ENCODE assay signal across 16 cellular contexts in the genomic region with DNA sequence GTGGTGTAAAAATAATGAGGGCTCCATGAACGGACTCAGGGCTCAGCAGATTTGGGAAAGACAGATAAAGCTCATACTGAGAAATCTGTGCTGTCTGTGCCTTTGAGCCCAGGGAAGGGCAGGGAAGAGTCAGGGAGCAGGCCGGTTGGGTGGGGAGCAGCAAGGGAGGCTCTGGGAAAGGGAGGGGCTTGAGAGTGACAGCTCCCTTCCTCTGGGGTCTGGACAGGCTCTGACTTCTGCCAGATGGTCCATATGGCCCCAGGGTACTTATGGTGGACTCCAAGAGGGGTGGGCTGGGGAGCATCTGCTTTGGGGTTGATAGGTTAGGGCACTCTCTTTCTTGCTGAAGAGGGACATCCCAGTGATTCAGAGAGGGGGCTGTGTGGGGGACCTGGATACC. TPM values are rescaled to one million over a fixed set of nuclear protein-coding genes. Genes with fewer than 3 reads are reported as not detected.
A peak's percentile ranks its signal among the peaks of the same experiment; 100 is the strongest.
DNase-seq lines count a peak whose midpoint lies in the region; ATAC-seq and TF ChIP-seq lines count a peak whose summit lies in the region.
"Had no signal": no experiment of that assay in that cellular context is flagged by ENCODE, and none has a peak within 500 bp of the region (broad histone marks: within the 10 kb centered on the region; RNA-seq: fewer than 3 reads in every experiment).

No MANE protein-coding gene starts in this region.

- intact Hi-C loops in MCF 10A (cut with micrococcal nuclease) (loop anchor here (10.0 kb wide), 1 partner anchor 231 kb away; no protein-coding TSS in a partner anchor), mammary epithelial cell (cut with micrococcal nuclease) (no loop called here)

- H3K36me3 Mint-ChIP-seq in MCF 10A (ENCODE audit: insufficient read depth, unreplicated experiment): peaks cover 5% of the 10 kb centered on the region
- peaks cover 8% of the 10 kb centered on the region for H3K36me3 Mint-ChIP-seq in activated naive CD4-positive, alpha-beta T cell treated with anti-CD3 and anti-CD28 coated beads, Interleukin-2, amount 10 ng/mL, durations not matched to agents 7 days and 5 days

- H3K9me3 Mint-ChIP-seq in MCF 10A (ENCODE audit: unreplicated experiment): no peaks in the 10 kb centered on the region
- H3K9me3 Mint-ChIP-seq in activated naive CD4-positive, alpha-beta T cell treated with anti-CD3 and anti-CD28 coated beads, Interleukin-2, amount 10 ng/mL, durations not matched to agents 7 days and 5 days: no peaks in the 10 kb centered on the region
- H3K9me3 Mint-ChIP-seq: activated naive CD4-positive, alpha-beta T cell treated with anti-CD3 and anti-CD28 coated beads, Interleukin-2, amount 50 U/mL, for 24 hours had no signal

- POLR2A ChIA-PET in MCF 10A (lab: Yijun Ruan, JAX): interaction anchor here (1.1 kb wide), 1 partner anchor 114 kb away, joined by 4 read pairs; no protein-coding TSS in a partner anchor

- TF ChIP-seq EP300 in upper lobe of left lung (IDR thresholded peaks at IDR 0.05): no peak

- CTCF ChIA-PET in MCF 10A (lab: Yijun Ruan, JAX) (interaction anchor here (0.9 to 2.7 kb wide), 6 partner anchors 20 to 117 kb away, joined by 3 to 24 read pairs (median 7); a partner anchor contains a TSS), mammary epithelial cell (lab: Charles Lee; ENCODE audit: low non-redundant PET) (no interaction called here)
- CTCF ChIA-PET in activated naive CD4-positive, alpha-beta T cell treated with anti-CD3 and anti-CD28 coated beads, Interleukin-2, amount 10 ng/mL, durations not matched to agents 7 days and 5 days (lab: Charles Lee): interaction anchor here (1.2 to 1.5 kb wide), 3 partner anchors 33 to 88 kb away, joined by 7 to 9 read pairs (median 8); no protein-coding TSS in a partner anchor

- H3K9ac ChIP-seq in mammary epithelial cell (ENCODE audit: insufficient read depth, low read length): no peak overlapping the region

- dilution Hi-C loops in mammary epithelial cell (cut with HindIII; ENCODE audit: low sequenced_read_pairs): no loop called here

- H3K4me1 ChIP-seq in mammary epithelial cell (ENCODE audit: insufficient read depth, low read length) (peaks cover 22% of the 10 kb centered on the region), mesodermal cell (ENCODE audit: control insufficient read depth, insufficient read depth, low read length, poor library complexity, severe bottlenecking) (peaks cover 52% of the 10 kb centered on the region), upper lobe of left lung (peaks cover 23 to 32% (median 28%) of the 10 kb centered on the region in 4 donors)

- TF ChIP-seq CTCF in MCF 10A (IDR thresholded peaks at IDR 0.05; ENCODE audit: unreplicated experiment) (no peak), mammary epithelial cell (conservative IDR thresholded peaks at IDR 0.05 in 1 of 2, IDR thresholded peaks at IDR 0.05 in 1 of 2; ENCODE audit: extremely low read depth in 1 of 2, insufficient read depth in 1 of 2, low read depth in 1 of 2, low read length in 2 of 2) (no peak), astrocyte of the spinal cord (IDR thresholded peaks at IDR 0.05; ENCODE audit: low read depth, low read length) (no peak), upper lobe of left lung (IDR thresholded peaks at IDR 0.05) (no peak)

- H3K36me3 ChIP-seq in mammary epithelial cell (ENCODE audit: insufficient read depth, low read length): no peaks in the 10 kb centered on the region
- H3K36me3 ChIP-seq in mesodermal cell (ENCODE audit: control insufficient read depth, insufficient read depth, low read length): no peaks in the 10 kb centered on the region
- H3K36me3 ChIP-seq in upper lobe of left lung: no peaks in the 10 kb centered on the region
- H3K36me3 ChIP-seq: SJCRH30 had no signal

- H3K4me3 ChIP-seq in mammary epithelial cell (replicated peaks in 1 of 3; ENCODE audit: insufficient read depth in 1 of 3, low read depth in 2 of 3, low read length in 3 of 3) (no peak overlapping the region), astrocyte of the spinal cord (ENCODE audit: low read depth, low read length) (peak overlapping the region; percentile 5), mesodermal cell (ENCODE audit: extremely low read depth, insufficient read depth, low read length, poor library complexity, severe bottlenecking) (peak overlapping the region; percentile 3), upper lobe of left lung (peak overlapping the region in 1 of 4 donors; percentile 3)
- H3K4me3 ChIP-seq: SJCRH30 had no signal

- TF ChIP-seq POLR2A in upper lobe of left lung (IDR thresholded peaks at IDR 0.05): no peak

- peak overlapping the region; percentile 52 for H3K27ac Mint-ChIP-seq in MCF 10A (ENCODE audit: low read depth, unreplicated experiment)
- no peak overlapping the region for H3K27ac Mint-ChIP-seq in activated naive CD4-positive, alpha-beta T cell treated with anti-CD3 and anti-CD28 coated beads, Interleukin-2, amount 10 ng/mL, durations not matched to agents 7 days and 5 days

- H3K4me2 ChIP-seq in mammary epithelial cell (ENCODE audit: insufficient read depth, low read depth, low read length): no peak overlapping the region

- DNase-seq in MCF 10A (ENCODE audit: unreplicated experiment) (no peak), mammary epithelial cell (no peak), astrocyte of the spinal cord (ENCODE audit: low read depth, low spot score) (no peak), upper lobe of left lung (no peak), NCI-H1417 treated with DMSO at 0.1 percent for 48 hours (lab: John Stamatoyannopoulos, UW) (no peak)
- no peak for DNase-seq in activated naive CD4-positive, alpha-beta T cell treated with anti-CD3 and anti-CD28 coated beads, Interleukin-2, amount 10 ng/mL, durations not matched to agents 7 days and 5 days
- DNase-seq: AML-193; nucleus accumbens; SJCRH30; stimulated activated CD4-positive, alpha-beta T cell treated with anti-CD3 and anti-CD28 coated beads, Interleukin-12 subunit alpha, Interleukin-12 subunit beta, amount 100 ng/mL, for 4 hours had no signal

- H3K79me2 ChIP-seq in mammary epithelial cell (ENCODE audit: insufficient read depth, low read length): no peaks in the 10 kb centered on the region

- H3K27ac ChIP-seq in mammary epithelial cell (ENCODE audit: insufficient read depth, low read depth, low read length) (no peak overlapping the region), mesodermal cell (ENCODE audit: low read depth, low read length, severe bottlenecking) (no peak overlapping the region), upper lobe of left lung (peak overlapping the region in 3 of 4 donors; percentile 26 to 87 (median 50))
- H3K27ac ChIP-seq: SJCRH30 had no signal

- in situ Hi-C loops in mammary epithelial cell (cut with MboI; ENCODE audit: low sequenced_read_pairs in 2 of 2) (loop anchor here (5.0 kb wide), 1 partner anchor 89 kb away; no protein-coding TSS in a partner anchor), astrocyte of the spinal cord (cut with HindIII; ENCODE audit: low sequenced_read_pairs) (no loop called here)

- no peaks in the 10 kb centered on the region for H3K9me3 ChIP-seq in mammary epithelial cell (replicated peaks; ENCODE audit: insufficient read depth, low read length)
- H3K9me3 ChIP-seq in mesodermal cell (ENCODE audit: control insufficient read depth, low read length): no peaks in the 10 kb centered on the region
- H3K9me3 ChIP-seq in upper lobe of left lung: no peaks in the 10 kb centered on the region
- H3K9me3 ChIP-seq: SJCRH30 had no signal

- WGBS in mammary epithelial cell (ENCODE audit: low coverage, missing lambda C conversion rate): 100% methylated on average over 2 of the region's 2 CpGs
- 66 to 90% methylated on average over 2 of the region's 2 CpGs for WGBS in mesodermal cell (ENCODE audit: insufficient coverage in 2 of 2), 2 experiments
- WGBS in upper lobe of left lung, 2 donors: 63 to 66% methylated on average over 1 to 2 of the region's 2 CpGs

- no peak overlapping the region for H3K4me3 Mint-ChIP-seq in MCF 10A (ENCODE audit: unreplicated experiment)
- H3K4me3 Mint-ChIP-seq in activated naive CD4-positive, alpha-beta T cell treated with anti-CD3 and anti-CD28 coated beads, Interleukin-2, amount 10 ng/mL, durations not matched to agents 7 days and 5 days: no peak overlapping the region
- H3K4me3 Mint-ChIP-seq: activated naive CD4-positive, alpha-beta T cell treated with anti-CD3 and anti-CD28 coated beads, Interleukin-2, amount 50 U/mL, for 24 hours had no signal

- no peak overlapping the region for H2AFZ ChIP-seq in mammary epithelial cell (ENCODE audit: low read depth, low read length)

- peaks cover 17% of the 10 kb centered on the region for H3K4me1 Mint-ChIP-seq in MCF 10A (ENCODE audit: insufficient read depth, unreplicated experiment)
- peaks cover 13% of the 10 kb centered on the region for H3K4me1 Mint-ChIP-seq in activated naive CD4-positive, alpha-beta T cell treated with anti-CD3 and anti-CD28 coated beads, Interleukin-2, amount 10 ng/mL, durations not matched to agents 7 days and 5 days

- H3K27me3 Mint-ChIP-seq in MCF 10A (ENCODE audit: insufficient read depth, unreplicated experiment): no peaks in the 10 kb centered on the region
- no peaks in the 10 kb centered on the region for H3K27me3 Mint-ChIP-seq in activated naive CD4-positive, alpha-beta T cell treated with anti-CD3 and anti-CD28 coated beads, Interleukin-2, amount 10 ng/mL, durations not matched to agents 7 days and 5 days
- H3K27me3 Mint-ChIP-seq: activated naive CD4-positive, alpha-beta T cell treated with anti-CD3 and anti-CD28 coated beads, Interleukin-2, amount 50 U/mL, for 24 hours had no signal

- ATAC-seq in upper lobe of left lung (ENCODE audit: low FRiP score in 2 of 2): no peak
- ATAC-seq in HG03378 (IDR thresholded peaks at IDR 0.05; ENCODE audit: unreplicated experiment): no peak

- no peaks in the 10 kb centered on the region for H3K27me3 ChIP-seq in mammary epithelial cell (ENCODE audit: insufficient read depth, low read length)
- H3K27me3 ChIP-seq in upper lobe of left lung: no peaks in the 10 kb centered on the region
- H3K27me3 ChIP-seq: SJCRH30 had no signal

- no TSS peak for BruUV-seq in MCF 10A (replicated peaks; lab: Mats Ljungman, UMichigan)
- BruUV-seq in mammary epithelial cell (replicated peaks; lab: Mats Ljungman, UMichigan): no TSS peak

- no peaks in the 10 kb centered on the region for H4K20me1 ChIP-seq in mammary epithelial cell (ENCODE audit: insufficient read depth, low read length)

RNA-seq across cellular contexts. Expression of a gene that starts 2.1 kb away (rescaled TPM):
- total RNA-seq in MCF 10A (2022) (5.7 and 10.0 TPM in 2 replicates), mammary epithelial cell (10 to 100 TPM in 1 of 2 donors, 1 to 10 TPM in 1; 1.3 to 13.3 TPM), upper lobe of left lung (10 to 100 TPM in 4 of 6 donors, 1 to 10 TPM in 2; 8.3 to 46.1 (median 13.1) TPM)
- 3.8 TPM for polyA plus RNA-seq in mammary epithelial cell
- 29.5 TPM for polyA minus RNA-seq in mammary epithelial cell
- polyA plus RNA-seq in mesodermal cell (2013, experiment 1 of 2): 44.1 TPM
- polyA plus RNA-seq in mesodermal cell (2013, experiment 2 of 2): 35.2 TPM

RNA-seq across cellular contexts. Expression of a gene that starts 18.6 kb away (rescaled TPM):
- total RNA-seq in MCF 10A (2022): 0.37 and 1.1 TPM in 2 replicates
- under 1 TPM; 0.82 to 0.83 TPM for total RNA-seq in mammary epithelial cell
- 0.23 TPM for polyA plus RNA-seq in mammary epithelial cell
- not detected for polyA minus RNA-seq in mammary epithelial cell
- polyA plus RNA-seq in mesodermal cell (2013, experiment 1 of 2): 0.77 TPM
- polyA plus RNA-seq in mesodermal cell (2013, experiment 2 of 2): 0.96 TPM
- 10 to 100 TPM in 3 of 6 donors, 1 to 10 TPM in 3; 2.5 to 43.0 (median 13.3) TPM for total RNA-seq in upper lobe of left lung
- total RNA-seq: lung microvascular endothelial cell had no signal

RNA-seq across cellular contexts. Expression of a gene that starts 21.4 kb away (rescaled TPM):
- total RNA-seq in MCF 10A (2022) (45.4 and 48.2 TPM in 2 replicates), mammary epithelial cell (10 to 100 TPM; 11.7 to 31.9 TPM), upper lobe of left lung (10 to 100 TPM; 15.7 to 57.9 (median 42.2) TPM)
- 27.9 TPM for polyA plus RNA-seq in mammary epithelial cell
- 38.3 TPM for polyA minus RNA-seq in mammary epithelial cell
- 45.3 TPM for polyA plus RNA-seq in mesodermal cell (2013, experiment 1 of 2)
- 39.3 TPM for polyA plus RNA-seq in mesodermal cell (2013, experiment 2 of 2)

RNA-seq across cellular contexts. Expression of a gene that starts 35.1 kb away (rescaled TPM):
- total RNA-seq in MCF 10A (2022) (not detected in 2 replicates), mammary epithelial cell (not detected), upper lobe of left lung (under 1 TPM in 2 of 6 donors, not detected in 4; 0.10 to 0.15 TPM)
- not detected for polyA plus RNA-seq in mammary epithelial cell
- not detected for polyA minus RNA-seq in mammary epithelial cell
- polyA plus RNA-seq in mesodermal cell (2013, experiment 1 of 2): 0.55 TPM
- polyA plus RNA-seq in mesodermal cell (2013, experiment 2 of 2): 0.46 TPM
- total RNA-seq: lung microvascular endothelial cell, SJCRH30, temporal lobe had no signal
- polyA plus RNA-seq: esophagus had no signal

RNA-seq across cellular contexts. Expression of a gene that starts 35.6 kb away (rescaled TPM):
- total RNA-seq in MCF 10A (2022) (4.6 and 7.0 TPM in 2 replicates), mammary epithelial cell (1 to 10 TPM; 3.8 to 7.5 TPM), upper lobe of left lung (10 to 100 TPM in 3 of 6 donors, 1 to 10 TPM in 3; 6.5 to 21.0 (median 10.0) TPM)
- 1.9 TPM for polyA plus RNA-seq in mammary epithelial cell
- polyA minus RNA-seq in mammary epithelial cell: 3.1 TPM
- polyA plus RNA-seq in mesodermal cell (2013, experiment 1 of 2): 18.4 TPM
- 14.2 TPM for polyA plus RNA-seq in mesodermal cell (2013, experiment 2 of 2)

Comparison
In these comparisons a context has a peak if more than half of its experiments do, and no peak if none do; other contexts are left out.
1. H3K27ac ChIP-seq: peak in upper lobe of left lung (3 of 4); none in mammary epithelial cell (single experiment) and mesodermal cell (single experiment).
2. H3K4me3 ChIP-seq: peak in astrocyte of the spinal cord (single experiment) and mesodermal cell (single experiment); none in mammary epithelial cell (0 of 3).